In genomic region chr14:91116401-91116800, GRCh38 we compare ENCODE assay signal across 8 cellular contexts. TPM values are rescaled to one million over a fixed set of nuclear protein-coding genes. Genes with fewer than 3 reads are reported as not detected.
DNase-seq lines count a peak whose midpoint lies in the region; ATAC-seq, FAIRE-seq and TF ChIP-seq lines count a peak whose summit lies in the region.
"Not testable (repeated sequence)": the region's sequence is repeated elsewhere in the genome, so short reads cannot be mapped to it uniquely, and the experiment has no call there.

No MANE protein-coding gene starts in this region.

- H3K9me3 Mint-ChIP-seq in CD4-positive, CD25-positive, alpha-beta regulatory T cell; activated T-cell treated with anti-CD3 and anti-CD28 coated beads, Interleukin-2, amount 50 U/mL, for 72 hours: not testable (repeated sequence)

- peak overlapping the region; percentile 95 to 98 (median 97) for H3K4me3 Mint-ChIP-seq in CD4-positive, CD25-positive, alpha-beta regulatory T cell
- peak overlapping the region; percentile 91 to 97 for H3K4me3 Mint-ChIP-seq in activated T-cell treated with anti-CD3 and anti-CD28 coated beads, Interleukin-2, amount 50 U/mL, for 72 hours

- not testable (repeated sequence) for H2AFZ ChIP-seq in MM.1S (ENCODE audit: low read length)

- H3K9ac ChIP-seq in MM.1S (ENCODE audit: low read length) (peak overlapping the region; percentile 96; the same call in 1 of the 2 replicates), kidney (ENCODE audit: low read length in 2 of 2) (peak overlapping the region in 1 of 2 donors; percentile 23)

- H3F3A ChIP-seq in MM.1S (ENCODE audit: insufficient read depth, low read length) = peaks cover 17% of the 10 kb centered on the region; the same call in 1 of the 2 replicates

- H3K27me3 ChIP-seq in CD4-positive, CD25-positive, alpha-beta regulatory T cell (ENCODE audit: control insufficient read depth, insufficient read depth, low read length); MM.1S (replicated peaks; ENCODE audit: insufficient read depth, low read length); SJCRH30; psoas muscle (ENCODE audit: insufficient read depth in 3 of 3, low read length in 2 of 3); suprapubic skin: not testable (repeated sequence)

- H4K20me1 ChIP-seq in MM.1S (ENCODE audit: insufficient read depth, low read length) = not testable (repeated sequence)

- not testable (repeated sequence) for TF ChIP-seq EP300 in suprapubic skin (IDR thresholded peaks at IDR 0.05)

- peaks cover 28 to 86% (median 59%) of the 10 kb centered on the region in 4 donors for H3K4me1 Mint-ChIP-seq in CD4-positive, CD25-positive, alpha-beta regulatory T cell
- H3K4me1 Mint-ChIP-seq in activated T-cell treated with anti-CD3 and anti-CD28 coated beads, Interleukin-2, amount 50 U/mL, for 72 hours (ENCODE audit: low read depth) = peaks cover 86% of the 10 kb centered on the region

- DNase-seq in CD4-positive, CD25-positive, alpha-beta regulatory T cell = peak in 1 of 3 donors; percentile 46
- DNase-seq in MM.1S; SJCRH30; caudate nucleus (lab: John Stamatoyannopoulos, UW); kidney; psoas muscle; suprapubic skin (ENCODE audit: low spot score in 2 of 2): not testable (repeated sequence)
- peak in 1 of 2 donors; percentile 27 for DNase-seq in activated T-cell treated with anti-CD3 and anti-CD28 coated beads, Interleukin-2, amount 50 U/mL, for 72 hours

- H3K4me1 ChIP-seq in CD4-positive, CD25-positive, alpha-beta regulatory T cell (ENCODE audit: control insufficient read depth, insufficient read depth, low read length, poor library complexity, severe bottlenecking) = peaks cover 80% of the 10 kb centered on the region
- H3K4me1 ChIP-seq in MM.1S (ENCODE audit: low read length) = not testable (repeated sequence)
- H3K4me1 ChIP-seq in SJCRH30 (peaks cover 25% of the 10 kb centered on the region), kidney (ENCODE audit: control insufficient read depth in 1 of 2, insufficient read depth in 1 of 2, low read depth in 1 of 2, low read length in 2 of 2) (peaks cover 26 to 28% of the 10 kb centered on the region in 2 donors), psoas muscle (peaks cover 45% of the 10 kb centered on the region), suprapubic skin (peaks cover 78% of the 10 kb centered on the region)

- not testable (repeated sequence) for H3K27me3 Mint-ChIP-seq in CD4-positive, CD25-positive, alpha-beta regulatory T cell; activated T-cell treated with anti-CD3 and anti-CD28 coated beads, Interleukin-2, amount 50 U/mL, for 72 hours (ENCODE audit: low read depth)

- peak overlapping the region; percentile 85 for H3K4me2 ChIP-seq in MM.1S (ENCODE audit: low read depth, low read length)

- 83 to 87% (median 87%) methylated on average over 3 of the region's 3 CpGs for WGBS in psoas muscle, 3 donors
- 55% methylated on average over 3 of the region's 3 CpGs for WGBS in suprapubic skin

- peaks cover 33% of the 10 kb centered on the region for H3K36me3 Mint-ChIP-seq in CD4-positive, CD25-positive, alpha-beta regulatory T cell
- H3K36me3 Mint-ChIP-seq in activated T-cell treated with anti-CD3 and anti-CD28 coated beads, Interleukin-2, amount 50 U/mL, for 72 hours (ENCODE audit: insufficient read depth in 2 of 2) = peaks cover 24 to 37% of the 10 kb centered on the region in 2 donors

- H3K9me2 ChIP-seq in MM.1S (replicated peaks; ENCODE audit: insufficient read depth, low read length) = not testable (repeated sequence)

- not testable (repeated sequence) for TF ChIP-seq CTCF in MM.1S (IDR thresholded peaks at IDR 0.05; ENCODE audit: low read length); kidney (IDR thresholded peaks at IDR 0.05; ENCODE audit: borderline replicate concordance, extremely low read depth, insufficient read depth); psoas muscle (IDR thresholded peaks at IDR 0.05); suprapubic skin (IDR thresholded peaks at IDR 0.05)

- H3K9me3 ChIP-seq in CD4-positive, CD25-positive, alpha-beta regulatory T cell (ENCODE audit: control insufficient read depth in 2 of 2, low read length in 2 of 2); MM.1S (replicated peaks; ENCODE audit: insufficient read depth, low read length); SJCRH30 (replicated peaks); kidney (ENCODE audit: control insufficient read depth in 1 of 2, low read length in 2 of 2); psoas muscle; suprapubic skin: not testable (repeated sequence)

- H3K4me3 ChIP-seq in CD4-positive, CD25-positive, alpha-beta regulatory T cell (ENCODE audit: low read depth, low read length) = peak overlapping the region; percentile 97
- H3K4me3 ChIP-seq in MM.1S (ENCODE audit: low read length) (peak overlapping the region; percentile 87), SJCRH30 (peak overlapping the region; percentile 66), kidney (ENCODE audit: low read length in 2 of 2) (peak overlapping the region in 1 of 2 donors; percentile 91), psoas muscle (peak overlapping the region; percentile 77), suprapubic skin (peak overlapping the region; percentile 60)

- FAIRE-seq in kidney (lab: Jason Lieb, UNC) = not testable (repeated sequence)

- not testable (repeated sequence) for TF ChIP-seq POLR2A in suprapubic skin (IDR thresholded peaks at IDR 0.05)

- intact Hi-C loops in kidney (cut with DNase I); psoas muscle (cut with DNase I): not testable (repeated sequence)

- H3K79me2 ChIP-seq in MM.1S (ENCODE audit: low read length) = peaks cover 60% of the 10 kb centered on the region

- peaks cover 24% of the 10 kb centered on the region for H3K36me3 ChIP-seq in CD4-positive, CD25-positive, alpha-beta regulatory T cell (ENCODE audit: control insufficient read depth, insufficient read depth, low read length)
- not testable (repeated sequence) for H3K36me3 ChIP-seq in MM.1S (replicated peaks; ENCODE audit: insufficient read depth, low read length); SJCRH30; kidney (ENCODE audit: control insufficient read depth in 1 of 2, insufficient read depth in 2 of 2, low read length in 2 of 2); psoas muscle (ENCODE audit: insufficient read depth in 1 of 2, low read depth in 1 of 2); suprapubic skin

- peak overlapping the region; percentile 94 for H3K27ac ChIP-seq in CD4-positive, CD25-positive, alpha-beta regulatory T cell (ENCODE audit: insufficient read depth, low read length, poor library complexity, severe bottlenecking)
- H3K27ac ChIP-seq in MM.1S (ENCODE audit: low read length) = peak overlapping the region; percentile 98; the same call in 1 of the 2 replicates
- peak overlapping the region; percentile 93 for H3K27ac ChIP-seq in SJCRH30
- H3K27ac ChIP-seq in caudate nucleus (ENCODE audit: low read depth, low read length) = peak overlapping the region; percentile 99
- H3K27ac ChIP-seq in kidney (ENCODE audit: low read depth in 2 of 2, low read length in 2 of 2) = peak overlapping the region; percentile 5 to 23
- H3K27ac ChIP-seq in psoas muscle = peak overlapping the region; percentile 97
- peak overlapping the region; percentile 93 for H3K27ac ChIP-seq in suprapubic skin

- H3K27ac Mint-ChIP-seq in CD4-positive, CD25-positive, alpha-beta regulatory T cell = peak overlapping the region; percentile 96 to 99 (median 99)
- H3K27ac Mint-ChIP-seq in activated T-cell treated with anti-CD3 and anti-CD28 coated beads, Interleukin-2, amount 50 U/mL, for 72 hours = peak overlapping the region; percentile 91

- not testable (repeated sequence) for ATAC-seq in CD4-positive, CD25-positive, alpha-beta regulatory T cell (ENCODE audit: low read depth in 2 of 2); psoas muscle
- ATAC-seq in activated T-cell treated with anti-CD3 and anti-CD28 coated beads, Interleukin-2, amount 50 U/mL, for 72 hours (replicated peaks in 1 of 2) = peak in 1 of 2 donors; percentile 1

RNA-seq across cellular contexts. Expression of gene DGLUCY, which starts 2.5 kb away (rescaled TPM):
- total RNA-seq in CD4-positive, CD25-positive, alpha-beta regulatory T cell = 120 TPM
- 10 to 100 TPM; 45.2 to 62.7 (median 56.9) TPM for polyA plus RNA-seq in CD4-positive, CD25-positive, alpha-beta regulatory T cell
- 26.4 and 28.1 TPM in 2 replicates for total RNA-seq in SJCRH30 (2014; rRNA removed; shearing (Covaris generic))
- total RNA-seq in activated T-cell treated with anti-CD3 and anti-CD28 coated beads, Interleukin-2, amount 50 U/mL, for 72 hours = 10 to 100 TPM; 70.5 to 90.5 TPM
- total RNA-seq in kidney (79.7 TPM), psoas muscle (100 to 1,000 TPM in 2 of 4 donors, 10 to 100 TPM in 2; 77.5 to 135 (median 98.7) TPM), suprapubic skin (10 to 100 TPM; 54.0 to 94.9 (median 69.3) TPM)
- polyA plus RNA-seq in kidney (ENCODE audit: insufficient read depth, low read depth, low replicate concordance) (83.4 TPM), psoas muscle (10 to 100 TPM; 20.4 to 53.1 (median 43.2) TPM)

RNA-seq across cellular contexts. Expression of gene RPS6KA5, which starts 56.0 kb away (rescaled TPM):
- total RNA-seq in CD4-positive, CD25-positive, alpha-beta regulatory T cell = 38.2 TPM
- 10 to 100 TPM; 20.9 to 29.1 (median 24.6) TPM for polyA plus RNA-seq in CD4-positive, CD25-positive, alpha-beta regulatory T cell
- total RNA-seq in SJCRH30 (2014; rRNA removed; shearing (Covaris generic)) = 9.7 and 11.0 TPM in 2 replicates
- total RNA-seq in activated T-cell treated with anti-CD3 and anti-CD28 coated beads, Interleukin-2, amount 50 U/mL, for 72 hours = 10 to 100 TPM; 18.5 to 30.3 TPM
- total RNA-seq in kidney (9.4 TPM), psoas muscle (10 to 100 TPM; 11.5 to 20.0 (median 15.8) TPM), suprapubic skin (10 to 100 TPM in 3 of 4 donors, 1 to 10 TPM in 1; 6.4 to 14.2 (median 11.2) TPM)
- polyA plus RNA-seq in kidney (ENCODE audit: insufficient read depth, low read depth, low replicate concordance) (0.95 TPM), psoas muscle (1 to 10 TPM in 2 of 3 donors, under 1 TPM in 1; 0.94 to 3.9 (median 3.7) TPM)

Comparison
In these comparisons a context has a peak if more than half of its experiments do, and no peak if none do; other contexts are left out.
1. H3K27ac ChIP-seq: peak in every context shown above with its lines; median percentile 99 in caudate nucleus; 98 in MM.1S; 97 in psoas muscle; 94 in CD4-positive, CD25-positive, alpha-beta regulatory T cell; 93 in SJCRH30; 93 in suprapubic skin; 14 in kidney.